8 cellular contexts compared by ENCODE assay signal in the genomic region with DNA sequence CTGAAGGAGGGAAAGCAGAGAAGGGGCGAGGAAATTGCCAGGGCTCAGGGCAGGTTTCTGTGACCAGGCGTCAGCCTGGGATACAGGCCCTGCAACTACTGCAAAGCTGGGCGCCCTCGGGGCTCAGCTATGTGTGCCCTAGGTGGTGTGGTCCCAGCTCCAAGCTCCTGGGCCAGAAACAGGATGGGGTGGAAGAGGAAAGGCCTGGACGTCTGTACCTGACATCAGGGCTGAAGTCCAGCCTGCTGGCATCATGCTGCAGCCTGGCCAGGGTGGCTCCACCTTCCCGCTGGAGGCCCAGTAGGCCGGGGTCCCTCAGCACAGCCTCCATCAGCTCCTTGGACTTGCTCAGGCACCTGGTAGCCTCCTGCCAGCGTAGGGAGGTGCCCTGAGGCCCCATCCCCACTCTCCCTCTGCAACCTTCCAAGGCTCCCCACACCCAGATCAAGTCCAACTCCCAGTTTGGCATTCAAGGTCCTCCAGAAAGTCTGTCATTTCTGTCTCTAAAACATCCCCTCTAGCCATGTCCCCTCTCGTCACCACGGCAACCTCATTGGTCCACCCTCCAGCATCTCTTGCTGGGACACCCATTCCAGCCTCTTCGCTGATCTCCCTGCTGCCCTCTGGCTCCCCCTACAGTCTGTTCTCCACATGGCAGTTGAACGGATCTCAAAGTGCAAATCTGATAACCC.
DNase-seq lines count a peak whose midpoint lies in the region; ATAC-seq and TF ChIP-seq lines count a peak whose summit lies in the region.

No MANE protein-coding gene starts in this region.

- no peak for ATAC-seq in GM18520 (IDR thresholded peaks at IDR 0.05; ENCODE audit: unreplicated experiment)

- H3K9me3 ChIP-seq in WERI-Rb-1 (ENCODE audit: severe bottlenecking) = no peaks in the 10 kb centered on the region

- H3K4me3 ChIP-seq in WERI-Rb-1 (ENCODE audit: low read depth, low read length) = no peak overlapping the region

- DNase-seq in DMS 273 (lab: John Stamatoyannopoulos, UW; ENCODE audit: unreplicated experiment) (peak; percentile 85), DMS 273 treated with DMSO at 0.1 percent for 48 hours (lab: John Stamatoyannopoulos, UW) (no peak), NCI-H1105 (lab: John Stamatoyannopoulos, UW) (peak; percentile 40), WERI-Rb-1 (peak; percentile 71), caudate nucleus (lab: John Stamatoyannopoulos, UW) (peak in 35 of 61 donors; percentile 6 to 63 (median 29)), kidney tubule cell (ENCODE audit: low spot score) (peak; percentile 66)
- peak in 2 of 3 experiments; percentile 21 to 34 for DNase-seq in stimulated activated CD4-positive, alpha-beta T cell treated with anti-CD3 and anti-CD28 coated beads, TNF-alpha, amount 100 ng/mL, for 4 hours (ENCODE audit: low read depth in 3 of 3)

- no peaks in the 10 kb centered on the region for H3K27me3 ChIP-seq in WERI-Rb-1 (ENCODE audit: insufficient read depth, low read depth, severe bottlenecking)

- H3K27ac ChIP-seq in WERI-Rb-1 (no peak overlapping the region), caudate nucleus (ENCODE audit: low read depth, low read length) (no peak overlapping the region)

- H3K36me3 ChIP-seq in WERI-Rb-1 = peaks cover 7% of the 10 kb centered on the region; the same call in 1 of the 2 replicates

- TF ChIP-seq CTCF in WERI-Rb-1 (IDR thresholded peaks at IDR 0.05; ENCODE audit: low read depth, low read length) = peak; percentile 82
